Comparison of ENCODE assay signal across 12 cellular contexts in genomic region chr6:129105035-129105434, GRCh38.
DNase-seq lines count a peak whose midpoint lies in the region; TF ChIP-seq lines count a peak whose summit lies in the region.
"Had no signal": no experiment of that assay in that cellular context is flagged by ENCODE, and none has a peak within 500 bp of the region (broad histone marks: within the 10 kb centered on the region; RNA-seq: fewer than 3 reads in every experiment).

No MANE protein-coding gene starts in this region.

- H4K20me1 ChIP-seq in PC-9 (ENCODE audit: insufficient read depth) = no peaks in the 10 kb centered on the region

- CTCF ChIA-PET in PC-9 (lab: Charles Lee) = no interaction called here

- H3K9me3 ChIP-seq in PC-9 (ENCODE audit: insufficient read depth, low read depth) = no peaks in the 10 kb centered on the region

- intact Hi-C loops in PC-9 (cut with micrococcal nuclease; ENCODE audit: unreplicated experiment) = no loop called here

- H2AFZ ChIP-seq in PC-9 = peak overlapping the region; percentile 48

- H3K4me3 ChIP-seq in PC-9 = no peak overlapping the region

- DNase-seq in ELF-1 (ENCODE audit: low read depth, low spot score) (peak; percentile 64), PC-9 (no peak), fibroblast of peridontal ligament (ENCODE audit: extremely low read depth) (peak; percentile 36), myocyte (ENCODE audit: low read depth) (peak; percentile 93), T-helper 2 cell (no peak), SKM-1 treated with dmso at 0.1 percent for 144 hours (lab: John Stamatoyannopoulos, UW; ENCODE audit: unreplicated experiment) (no peak), NK-92 (lab: John Stamatoyannopoulos, UW; ENCODE audit: unreplicated experiment) (no peak), dedifferentiated amniotic fluid mesenchymal stem cell (ENCODE audit: extremely low spot score) (no peak)
- DNase-seq: activated CD8-positive, alpha-beta memory T cell treated with anti-CD3 and anti-CD28 coated beads, Interleukin-2, amount 50 U/mL, for 4 hours; NCI-H510A; SIG-M5; stimulated activated naive CD4-positive, alpha-beta T cell had no signal

- H3K36me3 ChIP-seq in PC-9 (ENCODE audit: low read depth) = no peaks in the 10 kb centered on the region

- H3K4me1 ChIP-seq in PC-9 (replicated peaks; ENCODE audit: insufficient read depth) = no peaks in the 10 kb centered on the region

- H3K27ac ChIP-seq in PC-9 = no peak overlapping the region

- H3K27me3 ChIP-seq in PC-9 (ENCODE audit: insufficient read depth, low read depth) = no peaks in the 10 kb centered on the region

- no peak for TF ChIP-seq CTCF in PC-9 (conservative IDR thresholded peaks at IDR 0.05)

- H3K79me2 ChIP-seq in PC-9 (ENCODE audit: low read depth) = no peaks in the 10 kb centered on the region

- no TSS peak for BruUV-seq in PC-9 (replicated peaks; lab: Mats Ljungman, UMichigan)

- POLR2A ChIA-PET in PC-9 (lab: Charles Lee; ENCODE audit: unreplicated experiment) = no interaction called here

- no peak overlapping the region for H3K4me2 ChIP-seq in PC-9

- H3K9me2 ChIP-seq in PC-9 (ENCODE audit: insufficient read depth) = peaks cover 13% of the 10 kb centered on the region; the same call in 1 of the 2 replicates

- H3F3A ChIP-seq in PC-9 (ENCODE audit: insufficient read depth, low read depth) = no peaks in the 10 kb centered on the region

Comparison
In these comparisons a context has a peak if more than half of its experiments do, and no peak if none do; other contexts are left out.
1. DNase-seq: peak in ELF-1 (single experiment), fibroblast of peridontal ligament (single experiment) and myocyte (single experiment); none in PC-9 (0 of 2), T-helper 2 cell (0 of 5), SKM-1 treated with dmso at 0.1 percent for 144 hours (single experiment), NK-92 (single experiment) and dedifferentiated amniotic fluid mesenchymal stem cell (single experiment).